In genomic region chr9:96139592-96140251, GRCh38 we compare ENCODE assay signal across 9 cellular contexts.
DNase-seq lines count a peak whose midpoint lies in the region; ATAC-seq and TF ChIP-seq lines count a peak whose summit lies in the region.
"Had no signal": no experiment of that assay in that cellular context is flagged by ENCODE, and none has a peak within 500 bp of the region (broad histone marks: within the 10 kb centered on the region; RNA-seq: fewer than 3 reads in every experiment).

No MANE protein-coding gene starts in this region.

- no peaks in the 10 kb centered on the region for H3K79me2 ChIP-seq in mammary epithelial cell (ENCODE audit: insufficient read depth, low read length)

- H3K27ac ChIP-seq in mammary epithelial cell (ENCODE audit: insufficient read depth, low read depth, low read length) = no peak overlapping the region
- no peak overlapping the region for H3K27ac ChIP-seq in CD8-positive, alpha-beta memory T cell (ENCODE audit: low read depth, low read length)

- no peak overlapping the region for H3K27ac Mint-ChIP-seq in CD8-positive, alpha-beta memory T cell

- peaks cover 5 to 10% of the 10 kb centered on the region in 2 donors for H3K27me3 Mint-ChIP-seq in CD8-positive, alpha-beta memory T cell

- H2AFZ ChIP-seq in mammary epithelial cell (ENCODE audit: low read depth, low read length) = no peak overlapping the region

- WGBS in mammary epithelial cell (ENCODE audit: low coverage, missing lambda C conversion rate) = 26% methylated on average over 13 of the region's 13 CpGs

- peak; percentile 33 for DNase-seq in A172 (ENCODE audit: low spot score)
- DNase-seq in NB4 (ENCODE audit: low read depth) = peak; percentile 84
- peak; percentile 5 for DNase-seq in mammary epithelial cell
- DNase-seq in mucosa of descending colon = peak; percentile 50 to 62 (median 51)
- no peak for DNase-seq in CD8-positive, alpha-beta memory T cell
- no peak for DNase-seq in stimulated activated naive CD8-positive, alpha-beta T cell treated with anti-CD3 and anti-CD28 coated beads, Interleukin-15, Interleukin-2, amounts not matched to agents 100 U/mL and 50 U/mL, for 24 hours
- DNase-seq: Caco-2 had no signal

- H3K4me3 Mint-ChIP-seq in CD8-positive, alpha-beta memory T cell = peak overlapping the region in 1 of 7 donors; percentile 57

- H3K4me3 ChIP-seq in NB4 (ENCODE audit: low read depth, low read length) = no peak overlapping the region
- no peak overlapping the region for H3K4me3 ChIP-seq in mammary epithelial cell (replicated peaks in 1 of 3; ENCODE audit: insufficient read depth in 1 of 3, low read depth in 2 of 3, low read length in 3 of 3)
- no peak overlapping the region for H3K4me3 ChIP-seq in mucosa of descending colon
- H3K4me3 ChIP-seq in CD8-positive, alpha-beta memory T cell (ENCODE audit: low read length) = no peak overlapping the region

- H3K9me3 ChIP-seq in mammary epithelial cell (replicated peaks; ENCODE audit: insufficient read depth, low read length) (no peaks in the 10 kb centered on the region), mucosa of descending colon (no peaks in the 10 kb centered on the region)
- H3K9me3 ChIP-seq in CD8-positive, alpha-beta memory T cell (ENCODE audit: low read length) = no peaks in the 10 kb centered on the region
- H3K9me3 ChIP-seq: Caco-2 had no signal

- CTCF ChIA-PET in mammary epithelial cell (lab: Charles Lee; ENCODE audit: low non-redundant PET) = no interaction called here
- CTCF ChIA-PET in CD8-positive, alpha-beta memory T cell (lab: Charles Lee) = no interaction called here

- H3K4me2 ChIP-seq in mammary epithelial cell (ENCODE audit: insufficient read depth, low read depth, low read length) = no peak overlapping the region

- POLR2A ChIA-PET in CD8-positive, alpha-beta memory T cell (lab: Charles Lee) = no interaction called here

- no peaks in the 10 kb centered on the region for H4K20me1 ChIP-seq in mammary epithelial cell (ENCODE audit: insufficient read depth, low read length)

- dilution Hi-C loops in mammary epithelial cell (cut with HindIII; ENCODE audit: low sequenced_read_pairs) = no loop called here

- TF ChIP-seq POLR2A in NB4 (IDR thresholded peaks at IDR 0.05; ENCODE audit: extremely low read depth, insufficient read length) = no peak

- no peaks in the 10 kb centered on the region for H3K9me3 Mint-ChIP-seq in CD8-positive, alpha-beta memory T cell

- peak; percentile 39 for ATAC-seq in mucosa of descending colon
- no peak for ATAC-seq in GM19455 (IDR thresholded peaks at IDR 0.05; ENCODE audit: unreplicated experiment)
- no peak for ATAC-seq in stimulated activated naive CD8-positive, alpha-beta T cell treated with anti-CD3 and anti-CD28 coated beads, Interleukin-15, Interleukin-2, amounts not matched to agents 100 U/mL and 50 U/mL, for 24 hours
- no peak for ATAC-seq in GM18520 (IDR thresholded peaks at IDR 0.05; ENCODE audit: unreplicated experiment)

- TF ChIP-seq CTCF in NB4 (IDR thresholded peaks at IDR 0.05; ENCODE audit: low read depth, low read length) (no peak), mammary epithelial cell (conservative IDR thresholded peaks at IDR 0.05 in 1 of 2, IDR thresholded peaks at IDR 0.05 in 1 of 2; ENCODE audit: extremely low read depth in 1 of 2, insufficient read depth in 1 of 2, low read depth in 1 of 2, low read length in 2 of 2) (no peak), mucosa of descending colon (IDR thresholded peaks at IDR 0.05) (no peak)

- H3K9ac ChIP-seq in mammary epithelial cell (ENCODE audit: insufficient read depth, low read length) = no peak overlapping the region

- no peaks in the 10 kb centered on the region for H3K36me3 ChIP-seq in mammary epithelial cell (ENCODE audit: insufficient read depth, low read length)
- no peaks in the 10 kb centered on the region for H3K36me3 ChIP-seq in mucosa of descending colon (ENCODE audit: low read depth)
- H3K36me3 ChIP-seq in CD8-positive, alpha-beta memory T cell (ENCODE audit: insufficient read depth, low read length) = no peaks in the 10 kb centered on the region

- no peaks in the 10 kb centered on the region for H3K27me3 ChIP-seq in mammary epithelial cell (ENCODE audit: insufficient read depth, low read length)
- H3K27me3 ChIP-seq in CD8-positive, alpha-beta memory T cell (ENCODE audit: insufficient read depth, low read length, poor library complexity, severe bottlenecking) = no peaks in the 10 kb centered on the region

- intact Hi-C loops in mammary epithelial cell (cut with micrococcal nuclease) (no loop called here), mucosa of descending colon (cut with DNase I, micrococcal nuclease) (no loop called here)

- in situ Hi-C loops in mammary epithelial cell (cut with MboI; ENCODE audit: low sequenced_read_pairs in 2 of 2) = no loop called here

- H3K36me3 Mint-ChIP-seq in CD8-positive, alpha-beta memory T cell = no peaks in the 10 kb centered on the region

- H3K4me1 ChIP-seq in mammary epithelial cell (ENCODE audit: insufficient read depth, low read length) (no peaks in the 10 kb centered on the region), mucosa of descending colon (ENCODE audit: low read depth) (peaks cover 14% of the 10 kb centered on the region)
- H3K4me1 ChIP-seq in CD8-positive, alpha-beta memory T cell (ENCODE audit: insufficient read depth, low read length) = no peaks in the 10 kb centered on the region
- H3K4me1 ChIP-seq: Caco-2 had no signal

- peaks cover 4 to 21% (median 14%) of the 10 kb centered on the region in 3 donors for H3K4me1 Mint-ChIP-seq in CD8-positive, alpha-beta memory T cell

- BruUV-seq in mammary epithelial cell (replicated peaks; lab: Mats Ljungman, UMichigan) = no TSS peak

Comparison
In these comparisons a context has a peak if more than half of its experiments do, and no peak if none do; other contexts are left out.
1. DNase-seq: peak in A172 (single experiment), NB4 (single experiment), mammary epithelial cell (single experiment) and mucosa of descending colon (3 of 3); none in CD8-positive, alpha-beta memory T cell (0 of 5) and stimulated activated naive CD8-positive, alpha-beta T cell treated with anti-CD3 and anti-CD28 coated beads, Interleukin-15, Interleukin-2, amounts not matched to agents 100 U/mL and 50 U/mL, for 24 hours (single experiment).